ENCODE assay signal across 8 cellular contexts in the genomic region with DNA sequence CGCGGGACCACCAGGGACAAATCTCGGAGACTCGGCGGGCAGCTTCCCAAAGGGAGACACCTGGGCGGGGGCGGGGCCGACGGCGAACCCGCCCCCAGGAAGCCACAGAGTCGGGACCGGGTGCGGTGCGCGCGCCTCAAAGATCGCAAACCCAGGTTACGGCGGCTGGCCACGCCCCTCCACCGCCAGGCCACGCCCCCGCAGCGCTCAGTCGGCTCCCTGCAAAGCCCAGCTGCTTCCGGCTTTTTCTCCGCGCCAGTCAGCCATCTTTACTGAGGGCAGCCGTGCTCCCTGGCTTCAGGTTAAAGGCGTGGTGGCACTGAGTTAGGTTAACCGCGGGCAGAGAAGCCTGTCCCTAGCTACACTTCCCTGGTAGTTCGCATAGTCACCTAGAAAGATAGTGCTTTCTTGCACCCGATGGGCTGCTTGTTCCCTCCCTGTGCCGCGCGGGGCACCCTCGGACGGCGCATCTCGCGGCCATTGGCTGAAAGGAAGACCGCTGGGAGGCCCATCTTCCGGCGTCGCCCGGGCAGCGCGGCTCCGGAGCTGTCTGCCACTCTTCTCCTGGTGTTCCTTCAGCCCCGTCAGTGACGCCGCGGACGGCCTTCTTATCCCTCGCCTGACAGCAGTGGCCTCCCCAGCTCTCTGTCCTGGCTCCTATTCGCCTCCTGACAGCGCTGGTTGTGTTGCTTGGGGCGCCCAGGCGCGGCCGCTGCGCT. TPM values are rescaled to one million over a fixed set of nuclear protein-coding genes. Genes with fewer than 3 reads are reported as not detected.
A peak's percentile ranks its signal among the peaks of the same experiment; 100 is the strongest.
DNase-seq lines count a peak whose midpoint lies in the region; ATAC-seq, FAIRE-seq and TF ChIP-seq lines count a peak whose summit lies in the region.

Gene TBC1D2 (minus strand): TSS at position 72 of the 719 bp plus-strand sequence. CDS start 108 bp downstream, outside the sequence.

- H2AFZ ChIP-seq in H1 (ENCODE audit: low read length) (peak within 1 kb of the TSS; percentile 98), mesenchymal stem cell (ENCODE audit: low read depth, low read length) (peak within 1 kb of the TSS; percentile 83)

- no peak; a peak in 1 of 3 replicates for TF ChIP-seq POLR2A in H1 (IDR thresholded peaks at IDR 0.05; ENCODE audit: control extremely low read depth in 1 of 2, low read depth in 2 of 2, low read length in 2 of 2)

- ATAC-seq in GM21381 (IDR thresholded peaks at IDR 0.05; ENCODE audit: unreplicated experiment) = peak; percentile 78
- ATAC-seq in activated CD8-positive, alpha-beta memory T cell treated with anti-CD3 and anti-CD28 coated beads, Interleukin-2, amount 10 ng/mL, durations not matched to agents 7 days and 5 days = peak; percentile 88

- no peak for TF ChIP-seq EP300 in H1 (IDR thresholded peaks at IDR 0.05; ENCODE audit: borderline replicate concordance in 1 of 2, low read depth in 2 of 2, low read length in 2 of 2)

- no peak within 1 kb of the TSS; the same call in 1 of the 2 replicates for H2BK20ac ChIP-seq in H1 (ENCODE audit: low read length)

- peaks cover 17% of the 10 kb centered on the region; the same call in 1 of the 2 replicates for H3K23me2 ChIP-seq in H1 (ENCODE audit: low read depth, low read length)

- H2BK15ac ChIP-seq in H1 (ENCODE audit: low read length) (peak within 1 kb of the TSS; percentile 53; the same call in 1 of the 2 replicates), mesenchymal stem cell (ENCODE audit: low read depth, poor library complexity, severe bottlenecking) (peak within 1 kb of the TSS; percentile 83)

- H3K27me3 Mint-ChIP-seq in Calu3 (ENCODE audit: unreplicated experiment) = no peaks in the 10 kb centered on the region
- peaks cover 7% of the 10 kb centered on the region for H3K27me3 Mint-ChIP-seq in activated CD8-positive, alpha-beta memory T cell treated with anti-CD3 and anti-CD28 coated beads, Interleukin-2, amount 10 ng/mL, durations not matched to agents 7 days and 5 days

- H2BK12ac ChIP-seq in H1 (ENCODE audit: low read depth, low read length) = peak within 1 kb of the TSS; percentile 39; the same call in 1 of the 2 replicates
- H2BK12ac ChIP-seq in mesenchymal stem cell (ENCODE audit: low read length in 2 of 2) = peak within 1 kb of the TSS; percentile 20 to 70

- POLR2A ChIA-PET in H1 (lab: Charles Lee; ENCODE audit: partially characterized antibody) = interaction anchor here (0.8 to 2.4 kb wide), 14 partner anchors 9 to 333 kb away, joined by 3 to 27 read pairs (median 4); partner anchors contain the start of gene TRMO

- TF ChIP-seq CTCF in Calu3 (IDR thresholded peaks at IDR 0.05; ENCODE audit: unreplicated experiment) (no peak), H1 (IDR thresholded peaks at IDR 0.05; ENCODE audit: control extremely low read depth in 1 of 3, insufficient read depth in 1 of 3, low read depth in 1 of 3, low read length in 3 of 3) (no peak)

- H4K91ac ChIP-seq in H1 (replicated peaks; ENCODE audit: insufficient read length, low read length) (peak within 1 kb of the TSS; percentile 94), mesenchymal stem cell (ENCODE audit: low read length) (peak within 1 kb of the TSS; percentile 91)

- peaks cover 0 to 8% of the 10 kb centered on the region in 2 experiments; a peak in 2 of 4 replicates for H3K79me2 ChIP-seq in H1 (ENCODE audit: control insufficient read depth in 1 of 2, insufficient read depth in 2 of 2, low read length in 2 of 2)

- H3K56ac ChIP-seq in H1 (replicated peaks; ENCODE audit: insufficient read length, low read depth, low read length) = peak within 1 kb of the TSS; percentile 81

- H3K27me3 ChIP-seq in H1 (replicated peaks in 1 of 4; ENCODE audit: control insufficient read depth in 3 of 4, extremely low read depth in 1 of 4, insufficient read depth in 3 of 4, low read length in 3 of 4) = no peaks in the 10 kb centered on the region
- no peaks in the 10 kb centered on the region for H3K27me3 ChIP-seq in mesenchymal stem cell (ENCODE audit: control insufficient read depth in 1 of 2, insufficient read depth in 1 of 2, low read length in 2 of 2)

- H2BK120ac ChIP-seq in H1 (replicated peaks; ENCODE audit: low read depth, low read length) (peak within 1 kb of the TSS; percentile 71), mesenchymal stem cell (ENCODE audit: low read depth, low read length) (peak within 1 kb of the TSS; percentile 62)

- H2BK5ac ChIP-seq in H1 (ENCODE audit: low read depth, low read length) (peak within 1 kb of the TSS; percentile 88), mesenchymal stem cell (ENCODE audit: low read depth, low read length, poor library complexity, severe bottlenecking) (peak within 1 kb of the TSS; percentile 49)

- FAIRE-seq in HTR-8/SVneo (lab: Jason Lieb, UNC) (no peak), H1 (lab: Jason Lieb, UNC) (no peak)

- peak within 1 kb of the TSS; percentile 91; the same call in 1 of the 2 replicates for H4K8ac ChIP-seq in H1 (ENCODE audit: extremely low read depth, insufficient read depth, low read length)
- peak within 1 kb of the TSS; percentile 79 for H4K8ac ChIP-seq in mesenchymal stem cell (ENCODE audit: low read length)

- H3K14ac ChIP-seq in H1 (ENCODE audit: insufficient read length) = peak within 1 kb of the TSS; percentile 100
- H3K14ac ChIP-seq in mesenchymal stem cell (ENCODE audit: low read length in 2 of 2) = peak within 1 kb of the TSS in 1 of 2 experiments; percentile 82

- H4K20me1 ChIP-seq in H1 (replicated peaks in 1 of 2; ENCODE audit: control insufficient read depth in 1 of 2, insufficient read depth in 2 of 2, low read length in 2 of 2) = peaks cover 0 to 4% of the 10 kb centered on the region in 2 experiments

- peak within 1 kb of the TSS; percentile 82 for H3K4me3 Mint-ChIP-seq in Calu3 (ENCODE audit: low read depth, unreplicated experiment)
- H3K4me3 Mint-ChIP-seq in activated CD8-positive, alpha-beta memory T cell treated with anti-CD3 and anti-CD28 coated beads, Interleukin-2, amount 10 ng/mL, durations not matched to agents 7 days and 5 days = peak within 1 kb of the TSS; percentile 82

- peak; percentile 95 for DNase-seq in Calu3
- peak; percentile 94 for DNase-seq in HTR-8/SVneo (ENCODE audit: insufficient read length, low spot score)
- DNase-seq in NOMO-1 (lab: John Stamatoyannopoulos, UW; ENCODE audit: unreplicated experiment in 2 of 2) = peak; percentile 95 to 97
- peak; percentile 98 for DNase-seq in activated CD8-positive, alpha-beta memory T cell treated with anti-CD3 and anti-CD28 coated beads, Interleukin-2, amount 10 ng/mL, durations not matched to agents 7 days and 5 days
- peak; percentile 82 to 99 for DNase-seq in H1 (ENCODE audit: low read depth in 1 of 2, low spot score in 2 of 2)
- DNase-seq in mesenchymal stem cell = peak; percentile 94
- DNase-seq in stimulated activated CD8-positive, alpha-beta memory T cell treated with anti-CD3 and anti-CD28 coated beads, Interleukin-12 subunit alpha, Interleukin-12 subunit beta, amount 100 ng/mL, for 24 hours (ENCODE audit: extremely low read depth) = peak; percentile 97

- H3K18ac ChIP-seq in H1 (ENCODE audit: extremely low read depth, low read length) (peak within 1 kb of the TSS; percentile 94), mesenchymal stem cell (ENCODE audit: low read depth in 1 of 2, low read length in 2 of 2) (peak within 1 kb of the TSS; percentile 83 to 93)

- WGBS in H1 (ENCODE audit: extremely low coverage in 1 of 2, insufficient coverage in 1 of 2, insufficient read length in 1 of 2, insufficient replicate concordance in 2 of 2, low coverage in 1 of 2, low lambda C conversion rate in 2 of 2, missing lambda C conversion rate in 1 of 2), 2 experiments = 3% methylated on average over 55 of the region's 64 CpGs; no CpG with 5 or more reads in 1 of the 2 experiments
- WGBS in mesenchymal stem cell = under 1% methylated on average over 58 of the region's 64 CpGs

- peaks cover 30% of the 10 kb centered on the region for H3K4me1 Mint-ChIP-seq in Calu3 (ENCODE audit: low read depth, unreplicated experiment)
- H3K4me1 Mint-ChIP-seq in activated CD8-positive, alpha-beta memory T cell treated with anti-CD3 and anti-CD28 coated beads, Interleukin-2, amount 10 ng/mL, durations not matched to agents 7 days and 5 days = peaks cover 20% of the 10 kb centered on the region

- H3K4ac ChIP-seq in H1 (replicated peaks; ENCODE audit: insufficient read length, low read depth, low read length) (no peak within 1 kb of the TSS), mesenchymal stem cell (ENCODE audit: low read depth in 1 of 2, low read length in 2 of 2) (peak within 1 kb of the TSS; percentile 82 to 95)

- H3K9me3 ChIP-seq in H1 (ENCODE audit: insufficient read depth in 2 of 2, low read depth in 1 of 2, low read length in 1 of 2) = no peaks in the 10 kb centered on the region
- no peaks in the 10 kb centered on the region for H3K9me3 ChIP-seq in mesenchymal stem cell (ENCODE audit: control insufficient read depth, low read length)

- H3K36me3 ChIP-seq in H1 (ENCODE audit: control insufficient read depth in 2 of 4, insufficient read depth in 4 of 4, low read length in 3 of 4) = no peaks in the 10 kb centered on the region
- H3K36me3 ChIP-seq in mesenchymal stem cell (ENCODE audit: control insufficient read depth in 1 of 2, insufficient read depth in 2 of 2, low read depth in 1 of 2, low read length in 2 of 2) = peaks cover 3 to 10% of the 10 kb centered on the region in 2 experiments

- H2AK5ac ChIP-seq in H1 (ENCODE audit: low read depth, low read length) = no peak within 1 kb of the TSS
- H2AK5ac ChIP-seq in mesenchymal stem cell (ENCODE audit: low read length, severe bottlenecking) = peak within 1 kb of the TSS; percentile 39

- H4K5ac ChIP-seq in H1 (ENCODE audit: insufficient read length, low read depth, low read length) = peak within 1 kb of the TSS; percentile 100

- H3K27ac ChIP-seq in H1 (ENCODE audit: low read depth, low read length) (peak within 1 kb of the TSS; percentile 94), mesenchymal stem cell (ENCODE audit: low read length, poor library complexity, severe bottlenecking) (peak within 1 kb of the TSS; percentile 94)

- H3K9ac ChIP-seq in H1 (replicated peaks in 1 of 4; ENCODE audit: extremely low read depth in 1 of 4, low read depth in 3 of 4, low read length in 3 of 4) = peak within 1 kb of the TSS; percentile 57 to 90 (median 87)
- H3K9ac ChIP-seq in mesenchymal stem cell (ENCODE audit: low read length) = peak within 1 kb of the TSS; percentile 98

- no TSS peak for BruUV-seq in Calu3 (replicated peaks; lab: Mats Ljungman, UMichigan)

- no peak for TF ChIP-seq RAD21 in H1 (IDR thresholded peaks at IDR 0.05 in 1 of 2, conservative IDR thresholded peaks at IDR 0.05 in 1 of 2; ENCODE audit: low read depth in 2 of 2, low read length in 2 of 2)

- H3K9me3 Mint-ChIP-seq in Calu3 (ENCODE audit: low read depth, unreplicated experiment) = no peaks in the 10 kb centered on the region
- H3K9me3 Mint-ChIP-seq in activated CD8-positive, alpha-beta memory T cell treated with anti-CD3 and anti-CD28 coated beads, Interleukin-2, amount 10 ng/mL, durations not matched to agents 7 days and 5 days (ENCODE audit: low read depth) = no peaks in the 10 kb centered on the region

- H3K79me1 ChIP-seq in H1 (ENCODE audit: low read depth, low read length) (peaks cover 3% of the 10 kb centered on the region; the same call in 1 of the 2 replicates), mesenchymal stem cell (replicated peaks; ENCODE audit: low read length, poor library complexity, severe bottlenecking) (peaks cover 11% of the 10 kb centered on the region)

- H3K4me3 ChIP-seq in H1 (ENCODE audit: extremely low read depth in 1 of 4, insufficient read depth in 2 of 4, low read depth in 3 of 4, low read length in 4 of 4) (peak within 1 kb of the TSS; percentile 80 to 93 (median 88)), mesenchymal stem cell (ENCODE audit: insufficient read depth in 1 of 2, low read depth in 1 of 2, low read length in 2 of 2) (peak within 1 kb of the TSS; percentile 81 to 83)

- CTCF ChIA-PET in Calu3 (lab: Charles Lee) (interaction anchor here (1.1 to 1.4 kb wide), 3 partner anchors 10 to 36 kb away, joined by 3 to 6 read pairs (median 3); no protein-coding TSS in a partner anchor), H1 (lab: Charles Lee; ENCODE audit: partially characterized antibody) (interaction anchor here (0.7 to 4.0 kb wide), 17 partner anchors 8 to 451 kb away, joined by 3 to 27 read pairs (median 5); partner anchors contain the start of genes CORO2A and TRIM14)
- CTCF ChIA-PET in activated CD8-positive, alpha-beta memory T cell treated with anti-CD3 and anti-CD28 coated beads, Interleukin-2, amount 10 ng/mL, durations not matched to agents 7 days and 5 days (lab: Charles Lee) = interaction anchor here (1.0 to 5.2 kb wide), 22 partner anchors 8 to 622 kb away, joined by 3 to 49 read pairs (median 4); partner anchors contain the start of genes ANP32B, CORO2A, NANS and NCBP1

- H3K23ac ChIP-seq in H1 (ENCODE audit: insufficient read length) (no peak within 1 kb of the TSS), mesenchymal stem cell (ENCODE audit: low read length in 2 of 2) (no peak within 1 kb of the TSS)

- peak within 1 kb of the TSS; percentile 92 for H3K27ac Mint-ChIP-seq in Calu3 (ENCODE audit: unreplicated experiment)
- peak within 1 kb of the TSS; percentile 98 for H3K27ac Mint-ChIP-seq in activated CD8-positive, alpha-beta memory T cell treated with anti-CD3 and anti-CD28 coated beads, Interleukin-2, amount 10 ng/mL, durations not matched to agents 7 days and 5 days

- H3K4me2 ChIP-seq in H1 (ENCODE audit: insufficient read depth in 1 of 2, low read depth in 2 of 2, low read length in 2 of 2) (peak within 1 kb of the TSS; percentile 94 to 96), mesenchymal stem cell (ENCODE audit: low read length, poor library complexity, severe bottlenecking) (peak within 1 kb of the TSS; percentile 85)

- H3K36me3 Mint-ChIP-seq in Calu3 (ENCODE audit: insufficient read depth, unreplicated experiment) = peaks cover 33% of the 10 kb centered on the region
- no peaks in the 10 kb centered on the region for H3K36me3 Mint-ChIP-seq in activated CD8-positive, alpha-beta memory T cell treated with anti-CD3 and anti-CD28 coated beads, Interleukin-2, amount 10 ng/mL, durations not matched to agents 7 days and 5 days

- intact Hi-C loops in Calu3 (cut with micrococcal nuclease; ENCODE audit: unreplicated experiment) = loop anchor here (5.0 kb wide), 1 partner anchor 63 kb away; the partner anchor contains the start of gene CORO2A

- peaks cover 0 to 4% (median 1%) of the 10 kb centered on the region in 4 experiments; a peak in 5 of 7 replicates for H3K4me1 ChIP-seq in H1 (replicated peaks in 1 of 4; ENCODE audit: control insufficient read depth in 3 of 4, insufficient read depth in 4 of 4, low read length in 3 of 4)
- H3K4me1 ChIP-seq in mesenchymal stem cell (ENCODE audit: control insufficient read depth, insufficient read depth, low read depth, low read length) = peaks cover 28% of the 10 kb centered on the region

RNA-seq across cellular contexts. Expression of gene TBC1D2, which starts in this region (rescaled TPM):
- total RNA-seq in Calu3 (2022) = 8.3 TPM in 2 replicates
- 1 to 10 TPM; 2.7 to 5.0 TPM for total RNA-seq in activated CD8-positive, alpha-beta memory T cell treated with anti-CD3 and anti-CD28 coated beads, Interleukin-2, amount 10 ng/mL, durations not matched to agents 7 days and 5 days
- 7.4 and 8.0 TPM in 2 replicates for total RNA-seq in H1 (2021; fragmentation: NEBNext Ultra II Directional; extraction: Animal tissue kit (Norgen Biotek cat#: 25700))
- 7.4 and 10.9 TPM in 2 replicates for polyA plus RNA-seq in H1 (2011; rRNA removed)
- 7.7 TPM for polyA plus RNA-seq in H1 (2011; cell fraction: cytosol; rRNA removed)
- 15.0 TPM for polyA plus RNA-seq in H1 (2011; cell fraction: nucleus; rRNA removed)
- 4.2 to 6.0 TPM (median 4.9 TPM) in 4 replicates for polyA plus RNA-seq in H1 (2012, experiment 1 of 2)
- polyA plus RNA-seq in H1 (2012, experiment 2 of 2) = 4.4 TPM
- 7.4 TPM for polyA plus RNA-seq in H1 (2013, experiment 1 of 2)
- 6.9 TPM for polyA plus RNA-seq in H1 (2013, experiment 2 of 2)
- polyA minus RNA-seq in H1 (2011; rRNA and poly(A)+ RNA removed) = 7.0 and 7.4 TPM in 2 replicates
- polyA minus RNA-seq in H1 (2011; cell fraction: cytosol; rRNA and poly(A)+ RNA removed) = 4.3 TPM
- polyA minus RNA-seq in H1 (2011; cell fraction: nucleus; rRNA and poly(A)+ RNA removed) = 8.0 TPM
- 28.4 TPM for polyA plus RNA-seq in mesenchymal stem cell (2013, experiment 1 of 2)
- polyA plus RNA-seq in mesenchymal stem cell (2013, experiment 2 of 2) = 27.5 TPM

Comparison
In these comparisons a context has a peak if more than half of its experiments do, and no peak if none do; other contexts are left out.
1. Peak in every context shown above with its lines: DNase-seq, ATAC-seq, H3K4me3 ChIP-seq and H3K27ac ChIP-seq.